8 cellular contexts compared by ENCODE assay signal in the genomic region with DNA sequence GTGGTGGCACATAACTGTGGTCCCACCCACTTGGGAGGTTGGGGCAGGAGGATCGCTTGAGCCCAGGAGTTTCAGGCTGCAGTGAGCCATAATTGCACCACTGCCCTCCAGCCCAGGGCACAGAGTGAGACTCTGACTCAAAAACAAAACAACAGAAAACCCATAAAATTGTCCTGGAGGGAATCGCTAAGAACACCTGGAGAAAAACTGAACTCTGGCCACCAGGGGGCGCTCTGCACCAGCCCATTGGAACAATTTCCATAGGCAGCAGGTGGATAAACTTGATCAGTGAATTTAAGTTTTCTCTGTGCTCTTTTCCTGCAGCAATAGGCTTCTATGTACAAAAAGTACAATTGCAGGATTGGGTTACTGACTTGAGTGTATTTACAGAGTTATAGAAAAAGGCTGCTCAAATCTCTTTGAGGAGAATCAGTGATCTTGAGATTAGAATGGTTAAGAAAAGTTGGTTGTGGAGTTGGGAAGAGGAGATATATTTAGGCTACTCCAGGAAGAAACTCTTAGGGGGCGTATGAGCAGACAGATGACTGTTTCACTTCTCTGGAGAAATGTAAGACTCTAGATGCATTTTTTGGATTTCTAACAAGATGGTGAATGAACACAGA.
DNase-seq lines count a peak whose midpoint lies in the region; ATAC-seq and TF ChIP-seq lines count a peak whose summit lies in the region.

No MANE protein-coding gene starts in this region.

- H3K27ac ChIP-seq in A673 (ENCODE audit: low read depth, low read length, poor library complexity, severe bottlenecking) (no peak overlapping the region), lung (ENCODE audit: low read depth in 1 of 2, low read length in 1 of 2) (no peak overlapping the region)

- H3K9me3 ChIP-seq in A673 (ENCODE audit: low read depth, low read length, poor library complexity, severe bottlenecking) (no peaks in the 10 kb centered on the region), lung (ENCODE audit: control insufficient read depth in 2 of 2, insufficient read depth in 1 of 2, low read length in 1 of 2) (peaks cover 0 to 3% of the 10 kb centered on the region in 2 donors)

- ATAC-seq in lung (ENCODE audit: insufficient read depth, low FRiP score), result no peak
- ATAC-seq in HG03175 (IDR thresholded peaks at IDR 0.05; ENCODE audit: unreplicated experiment), result no peak

- no TSS peak for BruUV-seq in A673 (replicated peaks; lab: Mats Ljungman, UMichigan)

- WGBS in lung, 2 donors, result 11 to 20% methylated on average over 4 of the region's 4 CpGs

- POLR2A ChIA-PET in A673 (lab: Charles Lee; ENCODE audit: low non-redundant PET), result no interaction called here

- intact Hi-C loops in A673 (cut with micrococcal nuclease; ENCODE audit: unreplicated experiment), result loop anchor here (1.0 kb wide), 1 partner anchor 879 kb away; no protein-coding TSS in a partner anchor

- TF ChIP-seq CTCF in A673 (conservative IDR thresholded peaks at IDR 0.05; ENCODE audit: low read depth, low read length) (peak; percentile 85), GM13977 (IDR thresholded peaks at IDR 0.05; ENCODE audit: extremely low read depth, insufficient read depth, missing control alignments) (peak; percentile 80), lung (IDR thresholded peaks at IDR 0.05; ENCODE audit: control extremely low read depth, extremely low read depth) (peak; percentile 61)

- H3K4me3 ChIP-seq in A673 (ENCODE audit: low read depth, low read length, poor library complexity, severe bottlenecking), result no peak overlapping the region
- no peak overlapping the region for H3K4me3 ChIP-seq in lung

- no peaks in the 10 kb centered on the region for H3K36me3 ChIP-seq in A673 (ENCODE audit: insufficient read depth, low read length, poor library complexity, severe bottlenecking)
- no peaks in the 10 kb centered on the region for H3K36me3 ChIP-seq in lung (ENCODE audit: control insufficient read depth in 2 of 2, insufficient read depth in 2 of 2, low read length in 2 of 2)

- in situ Hi-C loops in GM13977 (cut with MboI; ENCODE audit: low pct_unique_long_range_greater_than_20kb, low sequenced_read_pairs, unreplicated experiment), result loop anchor here (25.0 kb wide), 1 partner anchor 880 kb away; no protein-coding TSS in a partner anchor

- DNase-seq in A673 (ENCODE audit: low spot score), result peak; percentile 66
- DNase-seq in GM13977 (ENCODE audit: low spot score), result peak; percentile 56
- DNase-seq in NCI-H2227 (lab: John Stamatoyannopoulos, UW; ENCODE audit: unreplicated experiment), result peak; percentile 72
- peak; percentile 23 to 31 for DNase-seq in activated CD4-positive, alpha-beta T cell treated with anti-CD3 and anti-CD28 coated beads for 4 hours
- peak; percentile 63 for DNase-seq in dermis blood vessel endothelial cell
- DNase-seq in lung (ENCODE audit: low spot score), result peak; percentile 63
- DNase-seq in stimulated activated CD8-positive, alpha-beta memory T cell treated with anti-CD3 and anti-CD28 coated beads, Interleukin-15, amount 100 ng/mL, for 24 hours (ENCODE audit: low read depth), result peak; percentile 50

- H3K27me3 ChIP-seq in A673 (replicated peaks; ENCODE audit: insufficient read depth, low read depth, low read length, poor library complexity), result no peaks in the 10 kb centered on the region
- H3K27me3 ChIP-seq in lung (ENCODE audit: control insufficient read depth, insufficient read depth), result no peaks in the 10 kb centered on the region

- H3K4me1 ChIP-seq in A673 (ENCODE audit: insufficient read depth, low read length, poor library complexity, severe bottlenecking) (no peaks in the 10 kb centered on the region), lung (ENCODE audit: control insufficient read depth in 2 of 2, insufficient read depth in 2 of 2, low read length in 2 of 2) (no peaks in the 10 kb centered on the region)

- CTCF ChIA-PET in A673 (lab: Charles Lee), result interaction anchor here (1.0 kb wide), 1 partner anchor 876 kb away, joined by 3 read pairs; no protein-coding TSS in a partner anchor
